Comparison of ENCODE assay signal across 11 cellular contexts in genomic region chr6:96468681-96469224, GRCh38. TPM values are rescaled to one million over a fixed set of nuclear protein-coding genes. Genes with fewer than 3 reads are reported as not detected.
DNase-seq lines count a peak whose midpoint lies in the region; ATAC-seq, FAIRE-seq and TF ChIP-seq lines count a peak whose summit lies in the region.
"Had no signal": no experiment of that assay in that cellular context is flagged by ENCODE, and none has a peak within 500 bp of the region (broad histone marks: within the 10 kb centered on the region; RNA-seq: fewer than 3 reads in every experiment).

No MANE protein-coding gene starts in this region.

- no peak overlapping the region for H2AK5ac ChIP-seq in H9 (ENCODE audit: insufficient read length, low read length)

- no peak overlapping the region for H3K56ac ChIP-seq in H9 (ENCODE audit: insufficient read length, low read depth, low read length)

- H3K4me3 Mint-ChIP-seq in H9 = no peak overlapping the region
- H3K4me3 Mint-ChIP-seq in activated CD4-positive, alpha-beta memory T cell treated with anti-CD3 and anti-CD28 coated beads, Interleukin-2, amount 10 ng/mL, durations not matched to agents 7 days and 5 days = no peak overlapping the region

- H3K4ac ChIP-seq in H9 (ENCODE audit: low read depth, low read length) = no peak overlapping the region

- H3K4me3 ChIP-seq in RWPE2 (ENCODE audit: severe bottlenecking) = no peak overlapping the region
- no peak overlapping the region for H3K4me3 ChIP-seq in left lung
- H3K4me3 ChIP-seq in sigmoid colon = no peak overlapping the region
- H3K4me3 ChIP-seq in coronary artery = no peak overlapping the region

- H3T11ph ChIP-seq in H9 (ENCODE audit: low read length) = no peak overlapping the region

- no peak overlapping the region; a peak in 1 of 7 replicates for H3K27ac Mint-ChIP-seq in H9
- H3K27ac Mint-ChIP-seq in activated CD4-positive, alpha-beta memory T cell treated with anti-CD3 and anti-CD28 coated beads, Interleukin-2, amount 10 ng/mL, durations not matched to agents 7 days and 5 days = no peak overlapping the region

- no peaks in the 10 kb centered on the region for H3K79me1 ChIP-seq in H9 (ENCODE audit: insufficient read depth, low read depth, low read length, poor library complexity, severe bottlenecking)

- H3K23ac ChIP-seq in H9 (ENCODE audit: insufficient read length, low read depth, low read length) = no peak overlapping the region

- H2BK20ac ChIP-seq in H9 (ENCODE audit: low read depth, low read length, poor library complexity, severe bottlenecking) = no peak overlapping the region

- H3K27me3 ChIP-seq in H9 (ENCODE audit: insufficient read depth, low read length) (no peaks in the 10 kb centered on the region), RWPE2 (ENCODE audit: insufficient read depth, poor library complexity, severe bottlenecking) (no peaks in the 10 kb centered on the region), left lung (no peaks in the 10 kb centered on the region), sigmoid colon (peaks cover 0 to 3% (median 0%) of the 10 kb centered on the region in 3 donors)

- no peak overlapping the region for H2BK120ac ChIP-seq in H9 (ENCODE audit: low read depth, low read length, poor library complexity, severe bottlenecking)

- H3K27ac ChIP-seq in H9 (ENCODE audit: insufficient read length, low read depth, low read length) = no peak overlapping the region
- H3K27ac ChIP-seq in RWPE2 (ENCODE audit: poor library complexity, severe bottlenecking) = no peak overlapping the region
- no peak overlapping the region for H3K27ac ChIP-seq in left lung
- no peak overlapping the region for H3K27ac ChIP-seq in sigmoid colon
- H3K27ac ChIP-seq in coronary artery = no peak overlapping the region

- WGBS in H9 (ENCODE audit: extremely low coverage, insufficient read length, low lambda C conversion rate) = no CpG with 5 or more reads among the region's 2 CpGs
- 2 to 3% methylated on average over 2 of the region's 2 CpGs for WGBS in sigmoid colon, 2 donors

- no peak overlapping the region for H4K8ac ChIP-seq in H9 (replicated peaks; ENCODE audit: insufficient read length, low read depth, low read length)

- H2BK5ac ChIP-seq in H9 (ENCODE audit: insufficient read length, low read length) = no peak overlapping the region

- TF ChIP-seq EP300 in sigmoid colon (IDR thresholded peaks at IDR 0.05) = no peak

- no peaks in the 10 kb centered on the region for H3K36me3 Mint-ChIP-seq in H9 (ENCODE audit: insufficient read depth in 1 of 3, low read depth in 3 of 3)
- no peaks in the 10 kb centered on the region for H3K36me3 Mint-ChIP-seq in activated CD4-positive, alpha-beta memory T cell treated with anti-CD3 and anti-CD28 coated beads, Interleukin-2, amount 10 ng/mL, durations not matched to agents 7 days and 5 days (ENCODE audit: low read depth)

- no peaks in the 10 kb centered on the region; a peak in 1 of 5 replicates for H3K9me3 Mint-ChIP-seq in H9
- no peaks in the 10 kb centered on the region for H3K9me3 Mint-ChIP-seq in activated CD4-positive, alpha-beta memory T cell treated with anti-CD3 and anti-CD28 coated beads, Interleukin-2, amount 10 ng/mL, durations not matched to agents 7 days and 5 days

- H3K9me3 ChIP-seq in H9 (ENCODE audit: control insufficient read depth, low read depth, low read length) = no peaks in the 10 kb centered on the region
- H3K9me3 ChIP-seq in RWPE2 (ENCODE audit: severe bottlenecking) = no peaks in the 10 kb centered on the region
- H3K9me3 ChIP-seq in left lung = peaks cover 0 to 9% of the 10 kb centered on the region in 2 donors
- no peaks in the 10 kb centered on the region for H3K9me3 ChIP-seq in sigmoid colon

- CTCF ChIA-PET in activated CD4-positive, alpha-beta memory T cell treated with anti-CD3 and anti-CD28 coated beads, Interleukin-2, amount 10 ng/mL, durations not matched to agents 7 days and 5 days (lab: Charles Lee) = interaction anchor here (0.8 to 2.3 kb wide), 3 partner anchors 12 to 52 kb away, joined by 3 to 10 read pairs (median 4); no protein-coding TSS in a partner anchor

- DNase-seq in D721Med (ENCODE audit: insufficient read length, low spot score) = no peak
- DNase-seq in H9 = no peak
- no peak for DNase-seq in RWPE2 (ENCODE audit: low spot score)
- no peak for DNase-seq in left lung
- no peak for DNase-seq in activated CD4-positive, alpha-beta memory T cell treated with anti-CD3 and anti-CD28 coated beads, Interleukin-2, amount 10 ng/mL, durations not matched to agents 7 days and 5 days
- no peak for DNase-seq in sigmoid colon
- DNase-seq in activated T-cell treated with anti-CD3 and anti-CD28 coated beads for 4 hours = no peak
- DNase-seq in coronary artery (ENCODE audit: low spot score) = no peak
- DNase-seq: activated CD4-positive, alpha-beta T cell treated with anti-CD3 and anti-CD28 coated beads, Interleukin-2, amount 50 U/mL, for 48 hours; NCI-H82 had no signal

- no peak for ATAC-seq in RWPE2 (ENCODE audit: low read depth)
- peak; percentile 39 for ATAC-seq in left lung

- H3K9ac ChIP-seq in H9 (ENCODE audit: extremely low read depth, insufficient read length, low read length) = no peak overlapping the region

- no peak overlapping the region for H2AFZ ChIP-seq in H9 (ENCODE audit: low read length)

- H3K36me3 ChIP-seq in RWPE2 (ENCODE audit: low read depth) = no peaks in the 10 kb centered on the region
- H3K36me3 ChIP-seq in left lung = no peaks in the 10 kb centered on the region
- no peaks in the 10 kb centered on the region for H3K36me3 ChIP-seq in sigmoid colon

- no peak for FAIRE-seq in D721Med (lab: Jason Lieb, UNC)
- FAIRE-seq: bronchial epithelial cell had no signal

- H4K20me1 ChIP-seq in H9 (ENCODE audit: control insufficient read depth, insufficient read depth, insufficient read length) = no peaks in the 10 kb centered on the region

- no peak overlapping the region for H3K14ac ChIP-seq in H9 (ENCODE audit: insufficient read depth, low read length)

- no peak for TF ChIP-seq POLR2A in sigmoid colon (IDR thresholded peaks at IDR 0.05)

- POLR2A ChIA-PET in activated CD4-positive, alpha-beta memory T cell treated with anti-CD3 and anti-CD28 coated beads, Interleukin-2, amount 10 ng/mL, durations not matched to agents 7 days and 5 days (lab: Charles Lee) = interaction anchor here (0.6 to 2.0 kb wide), 2 partner anchors 31 to 55 kb away, joined by 3 to 6 read pairs; no protein-coding TSS in a partner anchor

- intact Hi-C loops in left lung (cut with DNase I) = no loop called here
- intact Hi-C loops in sigmoid colon (cut with DNase I) = no loop called here

- H3K79me2 ChIP-seq in H9 (ENCODE audit: insufficient read depth, low read length) = no peaks in the 10 kb centered on the region

- no peaks in the 10 kb centered on the region for H3K23me2 ChIP-seq in H9 (ENCODE audit: insufficient read length, low read depth, low read length, poor library complexity, severe bottlenecking)

- no peaks in the 10 kb centered on the region for H3K27me3 Mint-ChIP-seq in H9 (ENCODE audit: low read depth)
- H3K27me3 Mint-ChIP-seq in activated CD4-positive, alpha-beta memory T cell treated with anti-CD3 and anti-CD28 coated beads, Interleukin-2, amount 10 ng/mL, durations not matched to agents 7 days and 5 days = peaks cover 13% of the 10 kb centered on the region

- H3K4me2 ChIP-seq in H9 (ENCODE audit: insufficient read depth, insufficient read length, low read length) = no peak overlapping the region

- H2BK12ac ChIP-seq in H9 (ENCODE audit: insufficient read length, low read depth, low read length) = no peak overlapping the region

- H2BK15ac ChIP-seq in H9 (ENCODE audit: low read depth, low read length) = no peak overlapping the region

- H3K18ac ChIP-seq in H9 (ENCODE audit: insufficient read length, low read depth, low read length) = no peak overlapping the region

- H3K4me1 ChIP-seq in H9 (ENCODE audit: insufficient read depth, low read length) = no peaks in the 10 kb centered on the region
- H3K4me1 ChIP-seq in RWPE2 (ENCODE audit: insufficient read depth, poor library complexity, severe bottlenecking) = no peaks in the 10 kb centered on the region
- no peaks in the 10 kb centered on the region for H3K4me1 ChIP-seq in left lung
- no peaks in the 10 kb centered on the region for H3K4me1 ChIP-seq in sigmoid colon

- H3K4me1 Mint-ChIP-seq in H9 = no peaks in the 10 kb centered on the region
- H3K4me1 Mint-ChIP-seq in activated CD4-positive, alpha-beta memory T cell treated with anti-CD3 and anti-CD28 coated beads, Interleukin-2, amount 10 ng/mL, durations not matched to agents 7 days and 5 days = peaks cover 37% of the 10 kb centered on the region

- no peak overlapping the region for H4K5ac ChIP-seq in H9 (ENCODE audit: insufficient read length, low read depth, low read length)

- peak; percentile 34 for TF ChIP-seq CTCF in D721Med (IDR thresholded peaks at IDR 0.05; ENCODE audit: insufficient read depth, missing control alignments)
- peak; percentile 55 for TF ChIP-seq CTCF in H9 (conservative IDR thresholded peaks at IDR 0.05)
- TF ChIP-seq CTCF in RWPE2 (IDR thresholded peaks at IDR 0.05; ENCODE audit: poor library complexity, severe bottlenecking) = peak; percentile 42
- TF ChIP-seq CTCF in left lung (IDR thresholded peaks at IDR 0.05) = no peak
- TF ChIP-seq CTCF in sigmoid colon (IDR thresholded peaks at IDR 0.05) = peak in 1 of 4 experiments; percentile 23
- TF ChIP-seq CTCF in coronary artery (IDR thresholded peaks at IDR 0.05) = no peak

- no peak overlapping the region for H4K91ac ChIP-seq in H9 (ENCODE audit: insufficient read length, low read depth, low read length)

RNA-seq across cellular contexts. Expression of gene UFL1, which starts 52.9 kb away (rescaled TPM):
- 12.7 and 13.8 TPM in 2 replicates for total RNA-seq in H9 (2021)
- total RNA-seq in left lung = 10 to 100 TPM; 24.7 to 25.1 TPM
- total RNA-seq in activated CD4-positive, alpha-beta memory T cell treated with anti-CD3 and anti-CD28 coated beads, Interleukin-2, amount 10 ng/mL, durations not matched to agents 7 days and 5 days = 10 to 100 TPM; 22.5 to 23.5 TPM
- 10 to 100 TPM; 21.9 to 30.1 (median 27.6) TPM for total RNA-seq in sigmoid colon
- polyA plus RNA-seq in sigmoid colon = 10 to 100 TPM in 1 of 3 donors, 1 to 10 TPM in 2; 3.9 to 11.6 (median 4.8) TPM

Comparison
In these comparisons a context has a peak if more than half of its experiments do, and no peak if none do; other contexts are left out.
1. CTCF ChIP-seq: peak in D721Med (single experiment), H9 (single experiment) and RWPE2 (single experiment); none in left lung (0 of 2) and coronary artery (single experiment).